ENCODE assay signal across 1 cellular context in the genomic region with DNA sequence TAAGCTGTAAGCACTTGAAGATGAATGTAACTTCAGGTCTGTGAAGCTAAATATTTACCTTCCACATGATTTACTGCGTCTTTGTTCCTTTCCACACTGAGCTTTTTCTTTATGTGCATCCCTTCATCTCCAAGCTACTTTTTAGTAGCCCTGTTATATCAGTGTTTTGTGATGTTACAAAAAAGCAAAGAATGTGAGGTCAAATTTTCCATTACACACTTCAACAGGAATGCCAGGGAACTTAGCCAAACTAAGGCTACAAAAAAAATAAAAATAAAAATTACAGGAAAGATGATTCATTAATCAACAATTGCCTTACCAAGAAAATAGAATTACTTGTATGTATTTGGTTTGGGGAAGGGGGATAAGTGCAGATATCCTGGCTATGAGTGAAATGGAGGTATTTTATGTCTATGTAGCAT.
TF ChIP-seq lines count a peak whose summit lies in the region.

No MANE protein-coding gene starts in this region.

TF ChIP-seq in HEK293, 187 proteins besides CTCF, POLR2A, EP300 and RAD21 (continued from another document and continues in another):
- TF ChIP-seq, protein P1, sequence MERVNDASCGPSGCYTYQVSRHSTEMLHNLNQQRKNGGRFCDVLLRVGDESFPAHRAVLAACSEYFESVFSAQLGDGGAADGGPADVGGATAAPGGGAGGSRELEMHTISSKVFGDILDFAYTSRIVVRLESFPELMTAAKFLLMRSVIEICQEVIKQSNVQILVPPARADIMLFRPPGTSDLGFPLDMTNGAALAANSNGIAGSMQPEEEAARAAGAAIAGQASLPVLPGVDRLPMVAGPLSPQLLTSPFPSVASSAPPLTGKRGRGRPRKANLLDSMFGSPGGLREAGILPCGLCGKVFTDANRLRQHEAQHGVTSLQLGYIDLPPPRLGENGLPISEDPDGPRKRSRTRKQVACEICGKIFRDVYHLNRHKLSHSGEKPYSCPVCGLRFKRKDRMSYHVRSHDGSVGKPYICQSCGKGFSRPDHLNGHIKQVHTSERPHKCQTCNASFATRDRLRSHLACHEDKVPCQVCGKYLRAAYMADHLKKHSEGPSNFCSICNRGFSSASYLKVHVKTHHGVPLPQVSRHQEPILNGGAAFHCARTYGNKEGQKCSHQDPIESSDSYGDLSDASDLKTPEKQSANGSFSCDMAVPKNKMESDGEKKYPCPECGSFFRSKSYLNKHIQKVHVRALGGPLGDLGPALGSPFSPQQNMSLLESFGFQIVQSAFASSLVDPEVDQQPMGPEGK (tag by site-specific recombination; IDR thresholded peaks at IDR 0.05) = no peak
- TF ChIP-seq, protein P2, sequence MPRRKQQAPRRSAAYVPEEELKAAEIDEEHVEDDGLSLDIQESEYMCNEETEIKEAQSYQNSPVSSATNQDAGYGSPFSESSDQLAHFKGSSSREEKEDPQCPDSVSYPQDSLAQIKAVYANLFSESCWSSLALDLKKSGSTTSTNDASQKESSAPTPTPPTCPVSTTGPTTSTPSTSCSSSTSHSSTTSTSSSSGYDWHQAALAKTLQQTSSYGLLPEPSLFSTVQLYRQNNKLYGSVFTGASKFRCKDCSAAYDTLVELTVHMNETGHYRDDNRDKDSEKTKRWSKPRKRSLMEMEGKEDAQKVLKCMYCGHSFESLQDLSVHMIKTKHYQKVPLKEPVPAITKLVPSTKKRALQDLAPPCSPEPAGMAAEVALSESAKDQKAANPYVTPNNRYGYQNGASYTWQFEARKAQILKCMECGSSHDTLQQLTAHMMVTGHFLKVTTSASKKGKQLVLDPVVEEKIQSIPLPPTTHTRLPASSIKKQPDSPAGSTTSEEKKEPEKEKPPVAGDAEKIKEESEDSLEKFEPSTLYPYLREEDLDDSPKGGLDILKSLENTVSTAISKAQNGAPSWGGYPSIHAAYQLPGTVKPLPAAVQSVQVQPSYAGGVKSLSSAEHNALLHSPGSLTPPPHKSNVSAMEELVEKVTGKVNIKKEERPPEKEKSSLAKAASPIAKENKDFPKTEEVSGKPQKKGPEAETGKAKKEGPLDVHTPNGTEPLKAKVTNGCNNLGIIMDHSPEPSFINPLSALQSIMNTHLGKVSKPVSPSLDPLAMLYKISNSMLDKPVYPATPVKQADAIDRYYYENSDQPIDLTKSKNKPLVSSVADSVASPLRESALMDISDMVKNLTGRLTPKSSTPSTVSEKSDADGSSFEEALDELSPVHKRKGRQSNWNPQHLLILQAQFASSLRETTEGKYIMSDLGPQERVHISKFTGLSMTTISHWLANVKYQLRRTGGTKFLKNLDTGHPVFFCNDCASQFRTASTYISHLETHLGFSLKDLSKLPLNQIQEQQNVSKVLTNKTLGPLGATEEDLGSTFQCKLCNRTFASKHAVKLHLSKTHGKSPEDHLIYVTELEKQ (tag by site-specific recombination; IDR thresholded peaks at IDR 0.05; ENCODE audit: borderline replicate concordance) = peak; percentile 26; the same call in 1 of the 2 replicates
- TF ChIP-seq ZNF529 (tag by site-specific recombination; IDR thresholded peaks at IDR 0.05; ENCODE audit: insufficient replicate concordance) (no peak), SCRT1 (tag by site-specific recombination; IDR thresholded peaks at IDR 0.05; ENCODE audit: borderline replicate concordance) (no peak), ZBTB17 (tag by site-specific recombination; IDR thresholded peaks at IDR 0.05) (0 out of 2 replicates have a peak, but pooled peaks have one; percentile 12), ZNF629 (tag by site-specific recombination; IDR thresholded peaks at IDR 0.05) (peak; percentile 41), ZFP69B (tag by site-specific recombination; IDR thresholded peaks at IDR 0.05) (no peak), MZF1 (tag by site-specific recombination; IDR thresholded peaks at IDR 0.05; ENCODE audit: borderline replicate concordance) (no peak), ZNF394 (tag by site-specific recombination; IDR thresholded peaks at IDR 0.05; ENCODE audit: borderline replicate concordance) (no peak; the same call in 1 of the 2 replicates), WT1 (tag by site-specific recombination; IDR thresholded peaks at IDR 0.05) (no peak), ZNF132 (tag by site-specific recombination; IDR thresholded peaks at IDR 0.05; ENCODE audit: borderline replicate concordance) (no peak), ZNF202 (tag by site-specific recombination; IDR thresholded peaks at IDR 0.05; ENCODE audit: borderline replicate concordance) (no peak), ZNF10 (tag by site-specific recombination; IDR thresholded peaks at IDR 0.05) (0 out of 2 replicates have a peak, but pooled peaks have one; percentile 16), ZNF777 (tag by site-specific recombination; IDR thresholded peaks at IDR 0.05; ENCODE audit: borderline replicate concordance) (no peak), ZNF114 (tag by site-specific recombination; IDR thresholded peaks at IDR 0.05) (no peak), ZNF423 (tag by site-specific recombination; IDR thresholded peaks at IDR 0.05) (no peak), ZNF514 (tag by site-specific recombination; IDR thresholded peaks at IDR 0.05) (no peak), REPIN1 (tag by site-specific recombination; IDR thresholded peaks at IDR 0.05; ENCODE audit: low read depth) (no peak), ZNF707 (tag by site-specific recombination; IDR thresholded peaks at IDR 0.05) (no peak), ZNF48 (tag by site-specific recombination; IDR thresholded peaks at IDR 0.05) (no peak), ZBTB8A (tag by site-specific recombination; IDR thresholded peaks at IDR 0.05) (no peak), FEZF1 (tag by site-specific recombination; IDR thresholded peaks at IDR 0.05) (peak; percentile 53; the same call in 1 of the 2 replicates), ZNF302 (tag by site-specific recombination; IDR thresholded peaks at IDR 0.05; ENCODE audit: low read depth) (no peak), SETDB1 (IDR thresholded peaks at IDR 0.05; ENCODE audit: insufficient read length, low read length) (no peak)
- TF ChIP-seq, protein P3, sequence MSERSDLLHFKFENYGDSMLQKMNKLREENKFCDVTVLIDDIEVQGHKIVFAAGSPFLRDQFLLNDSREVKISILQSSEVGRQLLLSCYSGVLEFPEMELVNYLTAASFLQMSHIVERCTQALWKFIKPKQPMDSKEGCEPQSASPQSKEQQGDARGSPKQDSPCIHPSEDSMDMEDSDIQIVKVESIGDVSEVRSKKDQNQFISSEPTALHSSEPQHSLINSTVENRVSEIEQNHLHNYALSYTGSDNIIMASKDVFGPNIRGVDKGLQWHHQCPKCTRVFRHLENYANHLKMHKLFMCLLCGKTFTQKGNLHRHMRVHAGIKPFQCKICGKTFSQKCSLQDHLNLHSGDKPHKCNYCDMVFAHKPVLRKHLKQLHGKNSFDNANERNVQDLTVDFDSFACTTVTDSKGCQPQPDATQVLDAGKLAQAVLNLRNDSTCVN (tag by site-specific recombination; optimal IDR thresholded peaks at IDR 0.05) = no peak
- TF ChIP-seq, protein P4, sequence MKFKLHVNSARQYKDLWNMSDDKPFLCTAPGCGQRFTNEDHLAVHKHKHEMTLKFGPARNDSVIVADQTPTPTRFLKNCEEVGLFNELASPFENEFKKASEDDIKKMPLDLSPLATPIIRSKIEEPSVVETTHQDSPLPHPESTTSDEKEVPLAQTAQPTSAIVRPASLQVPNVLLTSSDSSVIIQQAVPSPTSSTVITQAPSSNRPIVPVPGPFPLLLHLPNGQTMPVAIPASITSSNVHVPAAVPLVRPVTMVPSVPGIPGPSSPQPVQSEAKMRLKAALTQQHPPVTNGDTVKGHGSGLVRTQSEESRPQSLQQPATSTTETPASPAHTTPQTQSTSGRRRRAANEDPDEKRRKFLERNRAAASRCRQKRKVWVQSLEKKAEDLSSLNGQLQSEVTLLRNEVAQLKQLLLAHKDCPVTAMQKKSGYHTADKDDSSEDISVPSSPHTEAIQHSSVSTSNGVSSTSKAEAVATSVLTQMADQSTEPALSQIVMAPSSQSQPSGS (tag by site-specific recombination; IDR thresholded peaks at IDR 0.05; ENCODE audit: low read depth) = no peak
- TF ChIP-seq, protein P5, sequence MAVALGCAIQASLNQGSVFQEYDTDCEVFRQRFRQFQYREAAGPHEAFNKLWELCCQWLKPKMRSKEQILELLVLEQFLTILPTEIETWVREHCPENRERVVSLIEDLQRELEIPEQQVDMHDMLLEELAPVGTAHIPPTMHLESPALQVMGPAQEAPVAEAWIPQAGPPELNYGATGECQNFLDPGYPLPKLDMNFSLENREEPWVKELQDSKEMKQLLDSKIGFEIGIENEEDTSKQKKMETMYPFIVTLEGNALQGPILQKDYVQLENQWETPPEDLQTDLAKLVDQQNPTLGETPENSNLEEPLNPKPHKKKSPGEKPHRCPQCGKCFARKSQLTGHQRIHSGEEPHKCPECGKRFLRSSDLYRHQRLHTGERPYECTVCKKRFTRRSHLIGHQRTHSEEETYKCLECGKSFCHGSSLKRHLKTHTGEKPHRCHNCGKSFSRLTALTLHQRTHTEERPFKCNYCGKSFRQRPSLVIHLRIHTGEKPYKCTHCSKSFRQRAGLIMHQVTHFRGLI (tag by site-specific recombination; IDR thresholded peaks at IDR 0.05) = no peak
- TF ChIP-seq, protein P6, sequence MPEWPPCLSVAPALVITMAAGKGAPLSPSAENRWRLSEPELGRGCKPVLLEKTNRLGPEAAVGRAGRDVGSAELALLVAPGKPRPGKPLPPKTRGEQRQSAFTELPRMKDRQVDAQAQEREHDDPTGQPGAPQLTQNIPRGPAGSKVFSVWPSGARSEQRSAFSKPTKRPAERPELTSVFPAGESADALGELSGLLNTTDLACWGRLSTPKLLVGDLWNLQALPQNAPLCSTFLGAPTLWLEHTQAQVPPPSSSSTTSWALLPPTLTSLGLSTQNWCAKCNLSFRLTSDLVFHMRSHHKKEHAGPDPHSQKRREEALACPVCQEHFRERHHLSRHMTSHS (tag by site-specific recombination; IDR thresholded peaks at IDR 0.05) = no peak
- TF ChIP-seq, protein P7, sequence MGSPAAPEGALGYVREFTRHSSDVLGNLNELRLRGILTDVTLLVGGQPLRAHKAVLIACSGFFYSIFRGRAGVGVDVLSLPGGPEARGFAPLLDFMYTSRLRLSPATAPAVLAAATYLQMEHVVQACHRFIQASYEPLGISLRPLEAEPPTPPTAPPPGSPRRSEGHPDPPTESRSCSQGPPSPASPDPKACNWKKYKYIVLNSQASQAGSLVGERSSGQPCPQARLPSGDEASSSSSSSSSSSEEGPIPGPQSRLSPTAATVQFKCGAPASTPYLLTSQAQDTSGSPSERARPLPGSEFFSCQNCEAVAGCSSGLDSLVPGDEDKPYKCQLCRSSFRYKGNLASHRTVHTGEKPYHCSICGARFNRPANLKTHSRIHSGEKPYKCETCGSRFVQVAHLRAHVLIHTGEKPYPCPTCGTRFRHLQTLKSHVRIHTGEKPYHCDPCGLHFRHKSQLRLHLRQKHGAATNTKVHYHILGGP (tag by site-specific recombination; IDR thresholded peaks at IDR 0.05) = peak; percentile 43; the same call in 1 of the 2 replicates
- TF ChIP-seq, protein P8, sequence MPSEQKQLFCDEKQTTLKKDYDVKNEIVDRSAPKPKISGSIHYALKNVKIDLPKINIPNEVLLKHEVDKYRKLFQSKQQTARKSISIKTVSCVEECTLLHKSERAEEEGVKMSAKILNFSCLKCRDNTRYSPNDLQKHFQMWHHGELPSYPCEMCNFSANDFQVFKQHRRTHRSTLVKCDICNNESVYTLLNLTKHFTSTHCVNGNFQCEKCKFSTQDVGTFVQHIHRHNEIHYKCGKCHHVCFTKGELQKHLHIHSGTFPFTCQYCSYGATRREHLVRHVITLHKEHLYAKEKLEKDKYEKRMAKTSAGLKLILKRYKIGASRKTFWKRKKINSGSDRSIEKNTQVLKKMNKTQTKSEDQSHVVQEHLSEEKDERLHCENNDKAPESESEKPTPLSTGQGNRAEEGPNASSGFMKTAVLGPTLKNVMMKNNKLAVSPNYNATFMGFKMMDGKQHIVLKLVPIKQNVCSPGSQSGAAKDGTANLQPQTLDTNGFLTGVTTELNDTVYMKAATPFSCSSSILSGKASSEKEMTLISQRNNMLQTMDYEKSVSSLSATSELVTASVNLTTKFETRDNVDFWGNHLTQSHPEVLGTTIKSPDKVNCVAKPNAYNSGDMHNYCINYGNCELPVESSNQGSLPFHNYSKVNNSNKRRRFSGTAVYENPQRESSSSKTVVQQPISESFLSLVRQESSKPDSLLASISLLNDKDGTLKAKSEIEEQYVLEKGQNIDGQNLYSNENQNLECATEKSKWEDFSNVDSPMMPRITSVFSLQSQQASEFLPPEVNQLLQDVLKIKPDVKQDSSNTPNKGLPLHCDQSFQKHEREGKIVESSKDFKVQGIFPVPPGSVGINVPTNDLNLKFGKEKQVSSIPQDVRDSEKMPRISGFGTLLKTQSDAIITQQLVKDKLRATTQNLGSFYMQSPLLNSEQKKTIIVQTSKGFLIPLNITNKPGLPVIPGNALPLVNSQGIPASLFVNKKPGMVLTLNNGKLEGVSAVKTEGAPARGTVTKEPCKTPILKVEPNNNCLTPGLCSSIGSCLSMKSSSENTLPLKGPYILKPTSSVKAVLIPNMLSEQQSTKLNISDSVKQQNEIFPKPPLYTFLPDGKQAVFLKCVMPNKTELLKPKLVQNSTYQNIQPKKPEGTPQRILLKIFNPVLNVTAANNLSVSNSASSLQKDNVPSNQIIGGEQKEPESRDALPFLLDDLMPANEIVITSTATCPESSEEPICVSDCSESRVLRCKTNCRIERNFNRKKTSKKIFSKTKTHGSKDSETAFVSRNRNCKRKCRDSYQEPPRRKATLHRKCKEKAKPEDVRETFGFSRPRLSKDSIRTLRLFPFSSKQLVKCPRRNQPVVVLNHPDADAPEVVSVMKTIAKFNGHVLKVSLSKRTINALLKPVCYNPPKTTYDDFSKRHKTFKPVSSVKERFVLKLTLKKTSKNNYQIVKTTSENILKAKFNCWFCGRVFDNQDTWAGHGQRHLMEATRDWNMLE (tag by site-specific recombination; conservative IDR thresholded peaks at IDR 0.05; ENCODE audit: low read depth) = no peak
- TF ChIP-seq, protein P9, sequence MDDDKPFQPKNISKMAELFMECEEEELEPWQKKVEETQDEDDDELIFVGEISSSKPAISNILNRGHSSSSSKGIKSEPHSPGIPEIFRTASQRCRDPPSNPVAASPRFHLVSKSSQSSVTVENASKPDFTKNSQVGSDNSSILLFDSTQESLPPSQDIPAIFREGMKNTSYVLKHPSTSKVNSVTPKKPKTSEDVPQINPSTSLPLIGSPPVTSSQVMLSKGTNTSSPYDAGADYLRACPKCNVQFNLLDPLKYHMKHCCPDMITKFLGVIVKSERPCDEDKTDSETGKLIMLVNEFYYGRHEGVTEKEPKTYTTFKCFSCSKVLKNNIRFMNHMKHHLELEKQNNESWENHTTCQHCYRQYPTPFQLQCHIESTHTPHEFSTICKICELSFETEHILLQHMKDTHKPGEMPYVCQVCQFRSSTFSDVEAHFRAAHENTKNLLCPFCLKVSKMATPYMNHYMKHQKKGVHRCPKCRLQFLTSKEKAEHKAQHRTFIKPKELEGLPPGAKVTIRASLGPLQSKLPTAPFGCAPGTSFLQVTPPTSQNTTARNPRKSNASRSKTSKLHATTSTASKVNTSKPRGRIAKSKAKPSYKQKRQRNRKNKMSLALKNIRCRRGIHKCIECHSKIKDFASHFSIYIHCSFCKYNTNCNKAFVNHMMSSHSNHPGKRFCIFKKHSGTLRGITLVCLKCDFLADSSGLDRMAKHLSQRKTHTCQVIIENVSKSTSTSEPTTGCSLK (tag by site-specific recombination; IDR thresholded peaks at IDR 0.05) = no peak
- TF ChIP-seq, protein P10, sequence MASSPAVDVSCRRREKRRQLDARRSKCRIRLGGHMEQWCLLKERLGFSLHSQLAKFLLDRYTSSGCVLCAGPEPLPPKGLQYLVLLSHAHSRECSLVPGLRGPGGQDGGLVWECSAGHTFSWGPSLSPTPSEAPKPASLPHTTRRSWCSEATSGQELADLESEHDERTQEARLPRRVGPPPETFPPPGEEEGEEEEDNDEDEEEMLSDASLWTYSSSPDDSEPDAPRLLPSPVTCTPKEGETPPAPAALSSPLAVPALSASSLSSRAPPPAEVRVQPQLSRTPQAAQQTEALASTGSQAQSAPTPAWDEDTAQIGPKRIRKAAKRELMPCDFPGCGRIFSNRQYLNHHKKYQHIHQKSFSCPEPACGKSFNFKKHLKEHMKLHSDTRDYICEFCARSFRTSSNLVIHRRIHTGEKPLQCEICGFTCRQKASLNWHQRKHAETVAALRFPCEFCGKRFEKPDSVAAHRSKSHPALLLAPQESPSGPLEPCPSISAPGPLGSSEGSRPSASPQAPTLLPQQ (tag by site-specific recombination; IDR thresholded peaks at IDR 0.05) = no peak
